14 cellular contexts compared by ENCODE assay signal in genomic region chr3:197692641-197693040, GRCh38. TPM values are rescaled to one million over a fixed set of nuclear protein-coding genes. Genes with fewer than 3 reads are reported as not detected.
A peak's percentile ranks its signal among the peaks of the same experiment; 100 is the strongest.
DNase-seq lines count a peak whose midpoint lies in the region; ATAC-seq lines count a peak whose summit lies in the region.
"Had no signal": no experiment of that assay in that cellular context is flagged by ENCODE, and none has a peak within 500 bp of the region (broad histone marks: within the 10 kb centered on the region; RNA-seq: fewer than 3 reads in every experiment).

No MANE protein-coding gene starts in this region.

- H3K4me3 ChIP-seq in CD4-positive, alpha-beta memory T cell (ENCODE audit: low read length in 2 of 2): no peak overlapping the region
- no peak overlapping the region for H3K4me3 ChIP-seq in SJCRH30
- H3K4me3 ChIP-seq: K562, prostate gland had no signal

- peaks cover 0 to 4% (median under 1%) of the 10 kb centered on the region in 4 donors for H3K4me1 Mint-ChIP-seq in CD4-positive, alpha-beta memory T cell
- H3K4me1 Mint-ChIP-seq in activated T-helper 1 cell treated with anti-CD3 and anti-CD28 coated beads, Interleukin-12 subunit alpha, Interleukin-12 subunit beta, Interleukin-2, Interleukin-4 antibody, amounts not matched to agents 30 ng/mL and 10 ng/mL and 1 ng/mL, durations not matched to agents 14 hours and 24 hours and 36 hours (ENCODE audit: low read depth): peaks cover 9% of the 10 kb centered on the region

- no peaks in the 10 kb centered on the region for H3K4me1 ChIP-seq in CD4-positive, alpha-beta memory T cell (ENCODE audit: insufficient read depth, low read length)
- H3K4me1 ChIP-seq in SJCRH30: no peaks in the 10 kb centered on the region
- H3K4me1 ChIP-seq: prostate gland had no signal

- intact Hi-C loops in CD4-positive, alpha-beta memory T cell (cut with micrococcal nuclease): no loop called here
- intact Hi-C loops in activated T-helper 1 cell treated with anti-CD3 and anti-CD28 coated beads, Interleukin-12 subunit alpha, Interleukin-12 subunit beta, Interleukin-2, Interleukin-4 antibody, amounts not matched to agents 30 ng/mL and 10 ng/mL and 1 ng/mL, durations not matched to agents 14 hours and 24 hours and 36 hours (cut with micrococcal nuclease): no loop called here

- ATAC-seq in HG03025 (IDR thresholded peaks at IDR 0.05; ENCODE audit: low FRiP score, unreplicated experiment): no peak
- ATAC-seq: K562, left colon had no signal

- no peaks in the 10 kb centered on the region for H3K9me3 ChIP-seq in CD4-positive, alpha-beta memory T cell (ENCODE audit: control insufficient read depth in 1 of 2, low read length in 2 of 2)
- H3K9me3 ChIP-seq in SJCRH30 (replicated peaks): no peaks in the 10 kb centered on the region
- H3K9me3 ChIP-seq: prostate gland had no signal

- no peaks in the 10 kb centered on the region for H3K27me3 Mint-ChIP-seq in CD4-positive, alpha-beta memory T cell
- H3K27me3 Mint-ChIP-seq in activated T-helper 1 cell treated with anti-CD3 and anti-CD28 coated beads, Interleukin-12 subunit alpha, Interleukin-12 subunit beta, Interleukin-2, Interleukin-4 antibody, amounts not matched to agents 30 ng/mL and 10 ng/mL and 1 ng/mL, durations not matched to agents 14 hours and 24 hours and 36 hours (ENCODE audit: insufficient read depth): no peaks in the 10 kb centered on the region
- H3K27me3 Mint-ChIP-seq: activated naive CD8-positive, alpha-beta T cell had no signal

- CTCF ChIA-PET in CD4-positive, alpha-beta memory T cell (lab: Charles Lee; ENCODE audit: partially characterized antibody): no interaction called here

- H3K27me3 ChIP-seq in CD4-positive, alpha-beta memory T cell (ENCODE audit: insufficient read depth, low read length): no peaks in the 10 kb centered on the region
- no peaks in the 10 kb centered on the region for H3K27me3 ChIP-seq in SJCRH30

- H3K9me3 Mint-ChIP-seq in CD4-positive, alpha-beta memory T cell: no peaks in the 10 kb centered on the region
- H3K9me3 Mint-ChIP-seq in activated T-helper 1 cell treated with anti-CD3 and anti-CD28 coated beads, Interleukin-12 subunit alpha, Interleukin-12 subunit beta, Interleukin-2, Interleukin-4 antibody, amounts not matched to agents 30 ng/mL and 10 ng/mL and 1 ng/mL, durations not matched to agents 14 hours and 24 hours and 36 hours: no peaks in the 10 kb centered on the region

- peak overlapping the region in 4 of 7 donors; percentile 46 to 89 (median 64) for H3K27ac Mint-ChIP-seq in CD4-positive, alpha-beta memory T cell
- H3K27ac Mint-ChIP-seq in activated T-helper 1 cell treated with anti-CD3 and anti-CD28 coated beads, Interleukin-12 subunit alpha, Interleukin-12 subunit beta, Interleukin-2, Interleukin-4 antibody, amounts not matched to agents 30 ng/mL and 10 ng/mL and 1 ng/mL, durations not matched to agents 14 hours and 24 hours and 36 hours: peak overlapping the region; percentile 56
- H3K27ac Mint-ChIP-seq: activated naive CD8-positive, alpha-beta T cell had no signal

- H3K4me3 Mint-ChIP-seq in CD4-positive, alpha-beta memory T cell: no peak overlapping the region
- no peak overlapping the region for H3K4me3 Mint-ChIP-seq in activated T-helper 1 cell treated with anti-CD3 and anti-CD28 coated beads, Interleukin-12 subunit alpha, Interleukin-12 subunit beta, Interleukin-2, Interleukin-4 antibody, amounts not matched to agents 30 ng/mL and 10 ng/mL and 1 ng/mL, durations not matched to agents 14 hours and 24 hours and 36 hours
- H3K4me3 Mint-ChIP-seq: activated naive CD8-positive, alpha-beta T cell had no signal

- POLR2A ChIA-PET in CD4-positive, alpha-beta memory T cell (lab: Charles Lee; ENCODE audit: partially characterized antibody): interaction anchor here (1.0 kb wide), 1 partner anchor 19 kb away, joined by 3 read pairs; no protein-coding TSS in a partner anchor

- H3K27ac ChIP-seq in CD4-positive, alpha-beta memory T cell (ENCODE audit: low read depth, low read length): no peak overlapping the region
- H3K27ac ChIP-seq in SJCRH30: no peak overlapping the region
- H3K27ac ChIP-seq: prostate gland had no signal

- H3K36me3 Mint-ChIP-seq in CD4-positive, alpha-beta memory T cell: peaks cover 64 to 73% of the 10 kb centered on the region in 2 donors
- peaks cover 55% of the 10 kb centered on the region for H3K36me3 Mint-ChIP-seq in activated T-helper 1 cell treated with anti-CD3 and anti-CD28 coated beads, Interleukin-12 subunit alpha, Interleukin-12 subunit beta, Interleukin-2, Interleukin-4 antibody, amounts not matched to agents 30 ng/mL and 10 ng/mL and 1 ng/mL, durations not matched to agents 14 hours and 24 hours and 36 hours (ENCODE audit: low read depth)

- H3K36me3 ChIP-seq in CD4-positive, alpha-beta memory T cell (ENCODE audit: insufficient read depth, low read length): peaks cover 60% of the 10 kb centered on the region
- H3K36me3 ChIP-seq in SJCRH30: peaks cover 18% of the 10 kb centered on the region; the same call in 1 of the 2 replicates

- in situ Hi-C loops in KBM-7 (cut with MboI; ENCODE audit: low pct_unique_long_range_greater_than_20kb, low sequenced_read_pairs): no loop called here

- DNase-seq in CD4-positive, alpha-beta memory T cell: no peak
- peak; percentile 44 for DNase-seq in HCEC 1CT
- DNase-seq in activated T-helper 1 cell treated with anti-CD3 and anti-CD28 coated beads, Interleukin-12 subunit alpha, Interleukin-12 subunit beta, Interleukin-2, Interleukin-4 antibody, amounts not matched to agents 30 ng/mL and 10 ng/mL and 1 ng/mL, durations not matched to agents 14 hours and 24 hours and 36 hours (ENCODE audit: low spot score): no peak
- peak; percentile 24 to 54 for DNase-seq in lung microvascular endothelial cell (ENCODE audit: low read depth in 2 of 2)
- DNase-seq in KBM-7: no peak
- DNase-seq in SJCRH30: no peak
- DNase-seq: left colon, NCI-H146, NCI-H774, Right ventricle myocardium superior had no signal

RNA-seq across cellular contexts. Expression of gene RUBCN, which starts 44.1 kb away (rescaled TPM):
- 10 to 100 TPM; 64.0 to 69.6 TPM for total RNA-seq in CD4-positive, alpha-beta memory T cell
- 10 to 100 TPM; 13.2 to 26.5 TPM for polyA plus RNA-seq in CD4-positive, alpha-beta memory T cell
- total RNA-seq in activated T-helper 1 cell treated with anti-CD3 and anti-CD28 coated beads, Interleukin-12 subunit alpha, Interleukin-12 subunit beta, Interleukin-2, Interleukin-4 antibody, amounts not matched to agents 30 ng/mL and 10 ng/mL and 1 ng/mL, durations not matched to agents 14 hours and 24 hours and 36 hours: 44.7 and 45.2 TPM in 2 replicates
- total RNA-seq in lung microvascular endothelial cell: 5.2 and 6.7 TPM in 2 replicates
- total RNA-seq in SJCRH30 (2014; rRNA removed; shearing (Covaris generic)): 15.4 and 16.1 TPM in 2 replicates

RNA-seq across cellular contexts. Expression of gene FYTTD1, which starts 57.0 kb away (rescaled TPM):
- 10 to 100 TPM; 60.0 to 60.2 TPM for total RNA-seq in CD4-positive, alpha-beta memory T cell
- polyA plus RNA-seq in CD4-positive, alpha-beta memory T cell: 100 to 1,000 TPM in 1 of 2 donors, 10 to 100 TPM in 1; 98.6 to 120 TPM
- total RNA-seq in activated T-helper 1 cell treated with anti-CD3 and anti-CD28 coated beads, Interleukin-12 subunit alpha, Interleukin-12 subunit beta, Interleukin-2, Interleukin-4 antibody, amounts not matched to agents 30 ng/mL and 10 ng/mL and 1 ng/mL, durations not matched to agents 14 hours and 24 hours and 36 hours: 59.0 and 77.2 TPM in 2 replicates
- 34.0 and 51.8 TPM in 2 replicates for total RNA-seq in lung microvascular endothelial cell
- 61.4 and 67.4 TPM in 2 replicates for total RNA-seq in SJCRH30 (2014; rRNA removed; shearing (Covaris generic))

Comparison
In these comparisons a context has a peak if more than half of its experiments do, and no peak if none do; other contexts are left out.
1. DNase-seq: peak in HCEC 1CT (single experiment) and lung microvascular endothelial cell (2 of 2); none in CD4-positive, alpha-beta memory T cell (0 of 5), activated T-helper 1 cell treated with anti-CD3 and anti-CD28 coated beads, Interleukin-12 subunit alpha, Interleukin-12 subunit beta, Interleukin-2, Interleukin-4 antibody, amounts not matched to agents 30 ng/mL and 10 ng/mL and 1 ng/mL, durations not matched to agents 14 hours and 24 hours and 36 hours (single experiment), KBM-7 (single experiment) and SJCRH30 (0 of 2).